ENCODE assay signal across 19 cellular contexts in the genomic region with DNA sequence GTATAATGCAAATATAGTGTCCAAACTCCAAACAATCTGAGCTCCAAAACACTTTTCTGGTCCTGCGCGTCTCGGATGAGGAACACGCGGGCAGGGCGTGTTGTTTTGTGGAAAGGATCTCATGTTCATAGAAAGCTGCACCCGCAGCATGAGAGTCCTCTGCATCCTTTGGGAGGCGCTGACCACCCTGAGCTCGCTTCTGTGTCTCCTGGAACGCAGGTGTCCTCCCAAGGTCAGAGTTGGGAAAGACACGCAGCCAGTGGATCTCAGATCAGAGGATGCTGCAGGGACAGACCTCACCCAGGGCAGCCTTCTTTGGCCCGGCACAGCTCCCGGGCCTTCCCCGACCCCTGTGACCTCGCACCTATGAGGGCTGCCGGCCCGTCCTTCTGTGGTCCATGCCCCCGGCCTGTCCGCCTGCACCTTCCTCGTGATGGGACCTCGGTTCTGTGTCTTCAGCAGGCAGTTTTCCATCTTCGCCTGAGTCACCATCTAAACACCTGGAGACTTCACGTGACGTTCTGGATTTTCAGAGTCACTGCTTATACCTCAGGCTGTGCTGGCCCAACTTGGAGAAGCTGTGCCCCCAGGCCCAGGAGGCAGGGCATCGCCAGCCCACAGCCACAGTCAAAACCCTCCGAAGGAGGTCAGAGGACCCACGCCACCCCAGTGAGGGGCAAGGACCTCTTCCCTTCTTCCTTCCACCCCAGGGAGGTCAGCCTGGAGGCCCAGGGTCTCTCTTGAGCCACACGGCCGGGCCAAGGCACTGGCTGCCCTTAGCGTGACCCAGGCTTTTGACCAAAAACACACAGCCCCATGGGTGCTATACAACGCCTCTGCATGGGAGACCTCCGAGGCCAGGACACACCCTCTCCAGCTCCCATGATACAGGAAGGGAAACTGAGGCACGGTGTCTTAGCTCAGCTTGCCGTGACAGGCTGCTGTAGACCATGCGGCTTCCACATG. TPM values are rescaled to one million over a fixed set of nuclear protein-coding genes. Genes with fewer than 3 reads are reported as not detected.
A peak's percentile ranks its signal among the peaks of the same experiment; 100 is the strongest.
DNase-seq lines count a peak whose midpoint lies in the region; ATAC-seq and TF ChIP-seq lines count a peak whose summit lies in the region.
"Had no signal": no experiment of that assay in that cellular context is flagged by ENCODE, and none has a peak within 500 bp of the region (broad histone marks: within the 10 kb centered on the region; RNA-seq: fewer than 3 reads in every experiment).

No MANE protein-coding gene starts in this region.

- no peak overlapping the region for H3K4me3 Mint-ChIP-seq in mesothelial cell of epicardium
- H3K4me3 Mint-ChIP-seq: CD4-positive, CD25-positive, alpha-beta regulatory T cell had no signal

- no peaks in the 10 kb centered on the region for H3K4me1 Mint-ChIP-seq in mesothelial cell of epicardium
- H3K4me1 Mint-ChIP-seq: CD4-positive, CD25-positive, alpha-beta regulatory T cell had no signal

- H3K27ac ChIP-seq in WERI-Rb-1 (no peak overlapping the region), foreskin keratinocyte (no peak overlapping the region)

- H3K36me3 Mint-ChIP-seq in mesothelial cell of epicardium = no peaks in the 10 kb centered on the region
- H3K36me3 Mint-ChIP-seq: CD4-positive, CD25-positive, alpha-beta regulatory T cell had no signal

- ATAC-seq in foreskin keratinocyte (peak; percentile 47), HG03196 (IDR thresholded peaks at IDR 0.05; ENCODE audit: unreplicated experiment) (no peak)

- TF ChIP-seq CTCF in WERI-Rb-1 (IDR thresholded peaks at IDR 0.05; ENCODE audit: low read depth, low read length) (peak; percentile 35; the same call in 1 of the 2 replicates), foreskin keratinocyte (conservative IDR thresholded peaks at IDR 0.05) (no peak), mesothelial cell of epicardium (IDR thresholded peaks at IDR 0.05; ENCODE audit: unreplicated experiment) (no peak)

- H3K9me3 ChIP-seq in WERI-Rb-1 (ENCODE audit: severe bottlenecking) = peaks cover 3% of the 10 kb centered on the region
- H3K9me3 ChIP-seq: Caco-2 had no signal

- peaks cover 5% of the 10 kb centered on the region for H3K27me3 Mint-ChIP-seq in mesothelial cell of epicardium (ENCODE audit: low read depth)
- H3K27me3 Mint-ChIP-seq: CD4-positive, CD25-positive, alpha-beta regulatory T cell had no signal

- no peak overlapping the region for H3K27ac Mint-ChIP-seq in mesothelial cell of epicardium
- H3K27ac Mint-ChIP-seq: CD4-positive, CD25-positive, alpha-beta regulatory T cell had no signal

- H3K4me1 ChIP-seq in foreskin keratinocyte = no peaks in the 10 kb centered on the region
- H3K4me1 ChIP-seq: Caco-2 had no signal

- H3K4me3 ChIP-seq in H7 (ENCODE audit: insufficient read depth, low read depth, low read length) (no peak overlapping the region), WERI-Rb-1 (ENCODE audit: low read depth, low read length) (no peak overlapping the region)

- H3K36me3 ChIP-seq in H7 (replicated peaks; ENCODE audit: control insufficient read depth, insufficient read depth, low read length) (no peaks in the 10 kb centered on the region), WERI-Rb-1 (no peaks in the 10 kb centered on the region; the same call in 1 of the 2 replicates)

- peak; percentile 52 for DNase-seq in 8988T
- peak; percentile 77 for DNase-seq in H7
- no peak for DNase-seq in WERI-Rb-1
- DNase-seq in foreskin keratinocyte = no peak
- no peak for DNase-seq in kidney glomerular epithelial cell (lab: John Stamatoyannopoulos, UW)
- no peak for DNase-seq in mesothelial cell of epicardium (ENCODE audit: low spot score in 2 of 2, unreplicated experiment in 2 of 2)
- DNase-seq in pons (ENCODE audit: low spot score) = no peak
- DNase-seq: ACHN; AML-193; CD4-positive, CD25-positive, alpha-beta regulatory T cell; DMS153; KG1; NCI-H1048; NCI-H146; NCI-H2081; NCI-H510A treated with DMSO at 0.1 percent for 48 hours; SHP77 treated with DMSO at 0.1 percent for 48 hours had no signal

- no peaks in the 10 kb centered on the region for H3K9me3 Mint-ChIP-seq in mesothelial cell of epicardium

- no peaks in the 10 kb centered on the region for H3K27me3 ChIP-seq in H7 (ENCODE audit: control insufficient read depth, insufficient read depth, low read length)
- H3K27me3 ChIP-seq in WERI-Rb-1 (ENCODE audit: insufficient read depth, low read depth, severe bottlenecking) = no peaks in the 10 kb centered on the region
- peaks cover 15% of the 10 kb centered on the region for H3K27me3 ChIP-seq in foreskin keratinocyte

RNA-seq across cellular contexts. Expression of gene MMP17, which starts 25.9 kb away (rescaled TPM):
- 36.1 and 75.7 TPM in 2 replicates for total RNA-seq in H7 (2014; rRNA removed; shearing (Covaris generic))
- total RNA-seq in foreskin keratinocyte (20.1 and 39.2 TPM in 2 replicates), mesothelial cell of epicardium (1.8 to 2.0 TPM (median 1.9 TPM) in 3 replicates)
- polyA plus RNA-seq in foreskin keratinocyte = 25.1 and 50.0 TPM in 2 replicates
- total RNA-seq: CD4-positive, CD25-positive, alpha-beta regulatory T cell had no signal

RNA-seq across cellular contexts. Expression of gene ULK1, which starts 40.3 kb away (rescaled TPM):
- total RNA-seq in H7 (2014; rRNA removed; shearing (Covaris generic)) = 15.7 and 18.8 TPM in 2 replicates
- total RNA-seq in foreskin keratinocyte = 5.4 and 7.0 TPM in 2 replicates
- polyA plus RNA-seq in foreskin keratinocyte = 4.5 and 6.0 TPM in 2 replicates
- total RNA-seq in mesothelial cell of epicardium = 88.8 to 104 TPM (median 93.0 TPM) in 3 replicates

Comparison
In these comparisons a context has a peak if more than half of its experiments do, and no peak if none do; other contexts are left out.
1. DNase-seq: peak in 8988T (single experiment) and H7 (single experiment); none in WERI-Rb-1 (single experiment), foreskin keratinocyte (0 of 2), kidney glomerular epithelial cell (single experiment), mesothelial cell of epicardium (0 of 2) and pons (single experiment).